Comparison of ENCODE assay signal across 8 cellular contexts in the genomic region with DNA sequence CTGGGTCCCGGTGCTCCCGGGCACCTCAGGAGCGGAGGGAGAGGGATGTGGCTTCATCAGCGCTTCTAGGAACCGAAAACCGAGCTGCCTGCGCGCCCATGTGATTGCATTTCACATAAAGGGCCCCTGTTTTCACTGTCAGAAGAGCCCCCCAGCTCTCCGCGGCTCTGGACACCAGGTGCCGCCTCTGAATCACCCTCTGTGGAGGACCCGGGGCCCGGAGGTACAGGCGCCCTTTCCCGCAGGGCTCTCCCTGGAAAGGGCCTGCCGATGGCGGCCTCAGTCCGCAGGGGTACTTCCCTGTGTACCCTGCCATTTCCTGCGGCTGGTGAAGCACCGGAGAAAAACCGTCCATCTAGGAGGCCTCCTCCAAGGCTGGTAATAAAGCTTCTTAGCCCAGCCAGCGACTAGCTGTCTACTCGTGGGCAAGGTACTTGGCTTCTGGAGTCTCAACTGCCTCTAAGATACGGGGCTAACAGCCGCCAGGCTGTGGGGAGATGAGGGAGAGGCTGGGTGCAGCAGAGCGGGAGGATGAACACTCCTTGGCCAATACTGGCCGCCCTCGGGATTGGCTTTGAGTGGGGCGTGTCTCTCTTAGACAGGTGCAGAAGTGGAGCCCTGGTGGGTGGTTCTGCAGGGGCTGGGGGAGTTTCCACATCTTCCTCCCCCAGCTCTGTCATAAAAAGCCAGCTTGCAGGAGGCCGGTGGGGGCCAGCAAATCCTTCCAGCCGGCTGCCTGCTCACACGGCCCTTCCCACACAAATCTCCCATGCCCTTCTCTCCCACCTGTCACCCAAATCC. TPM values are rescaled to one million over a fixed set of nuclear protein-coding genes. Genes with fewer than 3 reads are reported as not detected.
DNase-seq lines count a peak whose midpoint lies in the region; ATAC-seq and TF ChIP-seq lines count a peak whose summit lies in the region.

No MANE protein-coding gene starts in this region.

- peaks cover 15 to 40% of the 10 kb centered on the region in 2 donors for H3K36me3 Mint-ChIP-seq in activated T-cell treated with anti-CD3 and anti-CD28 coated beads, Interleukin-2, amount 50 U/mL, for 72 hours (ENCODE audit: insufficient read depth in 2 of 2)

- H3K27me3 Mint-ChIP-seq in activated T-cell treated with anti-CD3 and anti-CD28 coated beads, Interleukin-2, amount 50 U/mL, for 72 hours (ENCODE audit: low read depth), result no peaks in the 10 kb centered on the region

- peak in 1 of 2 donors; percentile 6 for ATAC-seq in activated T-cell treated with anti-CD3 and anti-CD28 coated beads, Interleukin-2, amount 50 U/mL, for 72 hours (replicated peaks in 1 of 2)
- ATAC-seq in GM21390 (IDR thresholded peaks at IDR 0.05; ENCODE audit: unreplicated experiment), result no peak

- H3K4me3 Mint-ChIP-seq in activated T-cell treated with anti-CD3 and anti-CD28 coated beads, Interleukin-2, amount 50 U/mL, for 72 hours, result peak overlapping the region; percentile 83 to 98

- CTCF ChIA-PET in GM10248 (lab: Yijun Ruan, JAX), result interaction anchor here (0.8 to 6.8 kb wide), 15 partner anchors 8 to 242 kb away, joined by 3 to 50 read pairs (median 4); partner anchors contain the start of gene FAM83D

- TF ChIP-seq CTCF in GM10248 (IDR thresholded peaks at IDR 0.05; ENCODE audit: control extremely low read depth, extremely low read depth, low read depth, missing control alignments), result no peak

- H3K27ac Mint-ChIP-seq in activated T-cell treated with anti-CD3 and anti-CD28 coated beads, Interleukin-2, amount 50 U/mL, for 72 hours, result peak overlapping the region; percentile 57

- DNase-seq in GM10248 (ENCODE audit: extremely low spot score) (peak; percentile 61), NAMALWA (ENCODE audit: low spot score) (peak; percentile 77), NCI-H2107 treated with DMSO at 0.1 percent for 48 hours (lab: John Stamatoyannopoulos, UW; ENCODE audit: unreplicated experiment) (no peak), 8988T (no peak)
- peak; percentile 21 to 25 for DNase-seq in activated T-cell treated with anti-CD3 and anti-CD28 coated beads, Interleukin-2, amount 50 U/mL, for 72 hours
- peak; percentile 21 to 59 for DNase-seq in stimulated activated CD4-positive, alpha-beta T cell treated with anti-CD3 and anti-CD28 coated beads, Interleukin-4, amount 100 ng/mL, for 4 hours

- H3K9me3 Mint-ChIP-seq in activated T-cell treated with anti-CD3 and anti-CD28 coated beads, Interleukin-2, amount 50 U/mL, for 72 hours, result no peaks in the 10 kb centered on the region

- H3K4me1 ChIP-seq in iPS-20b (ENCODE audit: insufficient read depth, low read length), result peaks cover 18% of the 10 kb centered on the region; the same call in 1 of the 2 replicates

- peaks cover 26% of the 10 kb centered on the region for H3K27me3 ChIP-seq in iPS-20b (ENCODE audit: insufficient read depth, low read length)

- no peak overlapping the region for H3K27ac ChIP-seq in iPS-20b (ENCODE audit: low read length)

- H3K36me3 ChIP-seq in iPS-20b (ENCODE audit: insufficient read depth, low read depth, low read length), result no peaks in the 10 kb centered on the region

- peak overlapping the region; percentile 47; the same call in 1 of the 2 replicates for H3K9ac ChIP-seq in iPS-20b (ENCODE audit: low read depth, low read length)

- H3K4me3 ChIP-seq in iPS-20b (ENCODE audit: low read length), result peak overlapping the region; percentile 79

- H3K9me3 ChIP-seq in iPS-20b (ENCODE audit: insufficient read depth, low read depth, low read length), result no peaks in the 10 kb centered on the region

- POLR2A ChIA-PET in GM10248 (lab: Yijun Ruan, JAX), result interaction anchor here (0.9 to 1.5 kb wide), 3 partner anchors 36 to 85 kb away, joined by 3 to 6 read pairs (median 4); no protein-coding TSS in a partner anchor

- H3K4me1 Mint-ChIP-seq in activated T-cell treated with anti-CD3 and anti-CD28 coated beads, Interleukin-2, amount 50 U/mL, for 72 hours (ENCODE audit: low read depth), result peaks cover 68% of the 10 kb centered on the region

RNA-seq across cellular contexts. Expression of gene PPP1R16B, which starts 1.6 kb away (rescaled TPM):
- 100 to 1,000 TPM; 143 to 184 TPM for total RNA-seq in activated T-cell treated with anti-CD3 and anti-CD28 coated beads, Interleukin-2, amount 50 U/mL, for 72 hours

RNA-seq across cellular contexts. Expression of gene ACTR5, which starts 58.8 kb away (rescaled TPM):
- 1 to 10 TPM; 8.2 to 8.7 TPM for total RNA-seq in activated T-cell treated with anti-CD3 and anti-CD28 coated beads, Interleukin-2, amount 50 U/mL, for 72 hours

Comparison
In these comparisons a context has a peak if more than half of its experiments do, and no peak if none do; other contexts are left out.
1. DNase-seq: peak in GM10248 (single experiment), NAMALWA (single experiment), activated T-cell treated with anti-CD3 and anti-CD28 coated beads, Interleukin-2, amount 50 U/mL, for 72 hours (2 of 2) and stimulated activated CD4-positive, alpha-beta T cell treated with anti-CD3 and anti-CD28 coated beads, Interleukin-4, amount 100 ng/mL, for 4 hours (2 of 2); none in NCI-H2107 treated with DMSO at 0.1 percent for 48 hours (single experiment) and 8988T (single experiment).